Comparison of ENCODE assay signal across 18 cellular contexts in the genomic region with DNA sequence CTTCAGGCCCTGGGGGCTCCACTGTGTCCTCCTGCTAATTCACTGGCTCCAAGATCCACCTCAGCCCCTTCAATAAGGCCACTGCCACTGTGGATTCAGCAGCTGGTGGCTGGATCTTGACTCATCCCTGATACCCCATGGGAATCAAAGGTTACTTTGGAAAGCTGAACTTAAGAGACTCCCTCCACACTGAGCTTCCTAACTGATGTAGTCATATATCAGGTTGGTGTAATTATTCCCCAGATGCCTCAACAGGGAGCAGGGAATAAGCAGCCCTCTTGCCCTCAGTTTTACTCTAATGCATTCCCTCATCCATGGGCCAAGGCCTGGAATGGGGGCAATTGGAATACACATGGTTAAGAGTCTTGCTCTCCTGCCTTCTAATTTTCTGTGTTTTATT.
A peak's percentile ranks its signal among the peaks of the same experiment; 100 is the strongest.
DNase-seq lines count a peak whose midpoint lies in the region; ATAC-seq and TF ChIP-seq lines count a peak whose summit lies in the region.
"Had no signal": no experiment of that assay in that cellular context is flagged by ENCODE, and none has a peak within 500 bp of the region (broad histone marks: within the 10 kb centered on the region; RNA-seq: fewer than 3 reads in every experiment).

No MANE protein-coding gene starts in this region.

- peaks cover 8 to 25% (median 20%) of the 10 kb centered on the region in 4 donors for H3K4me1 ChIP-seq in esophagus muscularis mucosa

- no peak for DNase-seq in natural killer cell treated with Interleukin-12 subunit alpha and Interleukin-12 subunit beta and Interleukin-15 and Interleukin-18, amount 100 ng/mL, for 72 hours (ENCODE audit: low spot score)
- no peak for DNase-seq in natural killer cell
- DNase-seq in amniotic epithelial cell (ENCODE audit: low read depth), result peak; percentile 41
- DNase-seq in glomerular visceral epithelial cell (ENCODE audit: extremely low spot score), result peak; percentile 31
- DNase-seq in stromal cell of bone marrow (ENCODE audit: low read depth), result peak; percentile 31
- no peak for DNase-seq in esophagus muscularis mucosa (ENCODE audit: extremely low spot score)
- DNase-seq in NCI-H1105 treated with DMSO at 0.1 percent for 48 hours (lab: John Stamatoyannopoulos, UW), result no peak
- DNase-seq: activated CD4-positive, alpha-beta T cell treated with anti-CD3 and anti-CD28 coated beads, Interleukin-2, amount 50 U/mL, for 4 hours; activated T-cell treated with anti-CD3 and anti-CD28 coated beads, Interleukin-2, amount 50 U/mL, for 48 hours; H9; heart right ventricle; NCI-H1417; NCI-H345; posterior cingulate gyrus; stimulated activated naive CD8-positive, alpha-beta T cell treated with anti-CD3 and anti-CD28 coated beads, Interleukin-15, Interleukin-2, amounts not matched to agents 100 U/mL and 50 U/mL, for 24 hours had no signal

- no peak overlapping the region for H3K4me3 ChIP-seq in esophagus muscularis mucosa
- H3K4me3 ChIP-seq: heart right ventricle, K562 had no signal

- no peaks in the 10 kb centered on the region for H3K9me3 Mint-ChIP-seq in natural killer cell treated with Interleukin-12 subunit alpha and Interleukin-12 subunit beta and Interleukin-15 and Interleukin-18, amount 100 ng/mL, for 72 hours
- H3K9me3 Mint-ChIP-seq in natural killer cell, result no peaks in the 10 kb centered on the region
- H3K9me3 Mint-ChIP-seq: H9 had no signal

- no peaks in the 10 kb centered on the region for H3K36me3 ChIP-seq in esophagus muscularis mucosa
- H3K36me3 ChIP-seq: heart right ventricle had no signal

- H3K4me1 Mint-ChIP-seq in natural killer cell treated with Interleukin-12 subunit alpha and Interleukin-12 subunit beta and Interleukin-15 and Interleukin-18, amount 100 ng/mL, for 72 hours (ENCODE audit: low read depth in 2 of 2), result peaks cover 35 to 38% of the 10 kb centered on the region in 2 donors
- peaks cover 22 to 23% of the 10 kb centered on the region in 2 donors for H3K4me1 Mint-ChIP-seq in natural killer cell

- ATAC-seq in natural killer cell treated with Interleukin-12 subunit alpha and Interleukin-12 subunit beta and Interleukin-15 and Interleukin-18, amount 100 ng/mL, for 72 hours, result no peak
- no peak for ATAC-seq in natural killer cell
- no peak for ATAC-seq in HG03135 (IDR thresholded peaks at IDR 0.05; ENCODE audit: unreplicated experiment)
- ATAC-seq: K562; SK-N-SH treated with all-trans-retinoic acid at 6 μM for 48 hours; stimulated activated naive CD8-positive, alpha-beta T cell treated with anti-CD3 and anti-CD28 coated beads, Interleukin-15, Interleukin-2, amounts not matched to agents 100 U/mL and 50 U/mL, for 24 hours had no signal

- H3K36me3 Mint-ChIP-seq in natural killer cell treated with Interleukin-12 subunit alpha and Interleukin-12 subunit beta and Interleukin-15 and Interleukin-18, amount 100 ng/mL, for 72 hours, result no peaks in the 10 kb centered on the region
- H3K36me3 Mint-ChIP-seq in natural killer cell, result no peaks in the 10 kb centered on the region

- TF ChIP-seq CTCF in natural killer cell (IDR thresholded peaks at IDR 0.05) (no peak), esophagus muscularis mucosa (IDR thresholded peaks at IDR 0.05) (no peak)

- no peak for TF ChIP-seq EP300 in esophagus muscularis mucosa (IDR thresholded peaks at IDR 0.05)

- H3K27ac ChIP-seq in esophagus muscularis mucosa (replicated peaks in 1 of 4), result no peak overlapping the region
- H3K27ac ChIP-seq: heart right ventricle had no signal

- H3K4me3 Mint-ChIP-seq in natural killer cell treated with Interleukin-12 subunit alpha and Interleukin-12 subunit beta and Interleukin-15 and Interleukin-18, amount 100 ng/mL, for 72 hours, result no peak overlapping the region
- H3K4me3 Mint-ChIP-seq in natural killer cell, result no peak overlapping the region
- H3K4me3 Mint-ChIP-seq: H9 had no signal

- intact Hi-C loops in natural killer cell (cut with micrococcal nuclease), result no loop called here
- intact Hi-C loops in esophagus muscularis mucosa (cut with DNase I), result loop anchor here (5.0 kb wide), 2 partner anchors 76 to 589 kb away; no protein-coding TSS in a partner anchor

- H3K27me3 ChIP-seq in esophagus muscularis mucosa, result no peaks in the 10 kb centered on the region
- H3K27me3 ChIP-seq: heart right ventricle had no signal

- H3K27me3 Mint-ChIP-seq in natural killer cell treated with Interleukin-12 subunit alpha and Interleukin-12 subunit beta and Interleukin-15 and Interleukin-18, amount 100 ng/mL, for 72 hours, result no peaks in the 10 kb centered on the region
- no peaks in the 10 kb centered on the region for H3K27me3 Mint-ChIP-seq in natural killer cell (ENCODE audit: low read depth in 2 of 2)

- H3K9me3 ChIP-seq in esophagus muscularis mucosa, result no peaks in the 10 kb centered on the region
- H3K9me3 ChIP-seq: heart right ventricle had no signal

- no peak for TF ChIP-seq POLR2A in esophagus muscularis mucosa (IDR thresholded peaks at IDR 0.05; ENCODE audit: low read depth)

- H3K27ac Mint-ChIP-seq in natural killer cell treated with Interleukin-12 subunit alpha and Interleukin-12 subunit beta and Interleukin-15 and Interleukin-18, amount 100 ng/mL, for 72 hours, result peak overlapping the region; percentile 50 to 73
- H3K27ac Mint-ChIP-seq in natural killer cell, result peak overlapping the region in 1 of 2 donors; percentile 16

Comparison
In these comparisons a context has a peak if more than half of its experiments do, and no peak if none do; other contexts are left out.
1. DNase-seq: peak in amniotic epithelial cell (single experiment), glomerular visceral epithelial cell (single experiment) and stromal cell of bone marrow (single experiment); none in natural killer cell treated with Interleukin-12 subunit alpha and Interleukin-12 subunit beta and Interleukin-15 and Interleukin-18, amount 100 ng/mL, for 72 hours (single experiment), natural killer cell (single experiment), esophagus muscularis mucosa (single experiment) and NCI-H1105 treated with DMSO at 0.1 percent for 48 hours (single experiment).